25 cellular contexts compared by ENCODE assay signal in the genomic region with DNA sequence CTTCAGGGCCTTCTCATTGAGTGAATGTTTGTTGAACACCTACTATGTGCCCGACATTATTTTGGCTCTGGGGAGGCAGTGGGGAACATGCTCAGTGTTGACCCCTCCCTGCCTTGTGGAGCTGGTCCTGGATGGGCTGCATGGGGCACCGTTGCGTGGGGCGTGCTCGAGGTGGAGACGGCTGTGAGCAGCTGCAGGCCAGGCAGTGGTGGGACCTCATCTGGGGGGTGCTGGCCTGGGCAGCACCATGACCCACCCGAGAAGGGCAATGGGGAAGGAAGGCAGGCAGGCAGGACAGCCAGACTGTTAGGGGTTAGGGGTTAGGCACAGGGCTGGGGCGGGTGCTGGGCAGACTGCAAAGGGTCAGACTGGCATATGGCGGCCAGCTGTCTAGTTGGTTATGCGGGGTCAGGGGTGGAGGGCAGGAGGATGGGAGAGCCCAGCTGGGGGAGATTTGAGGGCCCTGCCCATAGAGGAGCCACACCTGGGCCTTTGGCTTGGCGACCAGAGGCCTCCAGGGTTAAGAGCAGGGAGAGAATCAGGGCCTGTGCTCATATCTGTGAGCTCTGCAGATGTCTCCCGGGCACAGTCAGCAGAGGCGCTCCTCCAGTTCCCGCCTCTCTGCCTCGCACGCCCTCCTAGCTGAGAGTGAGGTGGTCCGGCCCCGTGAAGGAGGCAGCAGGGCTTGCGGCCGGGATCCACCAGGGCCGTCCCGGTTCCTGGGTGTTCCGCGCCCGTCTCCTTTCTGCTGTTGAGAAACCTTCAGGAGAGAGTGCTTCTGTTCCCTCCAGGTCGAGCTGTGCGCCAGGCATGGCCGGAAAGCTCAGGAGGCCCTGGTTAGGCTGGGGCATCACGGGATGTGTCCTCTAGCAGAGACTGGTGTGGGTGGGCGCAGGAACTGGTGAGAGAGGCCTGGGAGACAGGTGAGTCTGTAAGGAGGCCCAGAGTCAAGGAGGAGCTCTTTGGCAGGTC.
A peak's percentile ranks its signal among the peaks of the same experiment; 100 is the strongest.
DNase-seq lines count a peak whose midpoint lies in the region; ATAC-seq, FAIRE-seq and TF ChIP-seq lines count a peak whose summit lies in the region.
"Had no signal": no experiment of that assay in that cellular context is flagged by ENCODE, and none has a peak within 500 bp of the region (broad histone marks: within the 10 kb centered on the region; RNA-seq: fewer than 3 reads in every experiment).

No MANE protein-coding gene starts in this region.

- DNase-seq in AG20443 (ENCODE audit: low spot score): peak; percentile 7
- DNase-seq in HTR-8/SVneo (ENCODE audit: insufficient read length, low spot score): no peak
- no peak for DNase-seq in endothelial cell of umbilical vein (ENCODE audit: low read depth, low spot score)
- no peak for DNase-seq in mesendoderm
- no peak for DNase-seq in GM03348 (ENCODE audit: low spot score)
- DNase-seq in natural killer cell treated with Interleukin-12 subunit alpha and Interleukin-12 subunit beta and Interleukin-15 and Interleukin-18, amount 100 ng/mL, for 72 hours (ENCODE audit: low spot score): no peak
- DNase-seq in C1 segment of cervical spinal cord (lab: John Stamatoyannopoulos, UW): no peak
- DNase-seq: ACHN; activated CD4-positive, alpha-beta T cell treated with anti-CD3 and anti-CD28 coated beads for 1 hour; activated CD8-positive, alpha-beta T cell treated with anti-CD3 and anti-CD28 coated beads, Interleukin-2, amount 10 ng/mL, durations not matched to agents 7 days and 5 days; activated gamma-delta T cell treated with Interleukin-2 at 50 U/mL for 16 hours; activated T-cell treated with anti-CD3 and anti-CD28 coated beads, Interleukin-2, amount 50 U/mL, for 4 hours; Caco-2; mammary epithelial cell; NCI-H1105; NCI-H1930; NCI-H526 treated with DMSO at 0.1 percent for 48 hours; psoas muscle; SJCRH30; stomach had no signal

- peaks cover 0 to 2% of the 10 kb centered on the region in 2 experiments for H3K36me3 ChIP-seq in endothelial cell of umbilical vein (ENCODE audit: control insufficient read depth in 2 of 2, extremely low read depth in 1 of 2, insufficient read depth in 2 of 2, low read length in 2 of 2)
- no peaks in the 10 kb centered on the region for H3K36me3 ChIP-seq in mesendoderm (ENCODE audit: control insufficient read depth, insufficient read depth, low read length)
- H3K36me3 ChIP-seq: neutrophil, Peyer's patch, SJCRH30, stomach, tibial nerve had no signal

- H3K4me3 Mint-ChIP-seq in natural killer cell treated with Interleukin-12 subunit alpha and Interleukin-12 subunit beta and Interleukin-15 and Interleukin-18, amount 100 ng/mL, for 72 hours: no peak overlapping the region
- H3K4me3 Mint-ChIP-seq: activated CD8-positive, alpha-beta T cell treated with anti-CD3 and anti-CD28 coated beads, Interleukin-2, amount 10 ng/mL, durations not matched to agents 7 days and 5 days; activated T-cell treated with anti-CD3 and anti-CD28 coated beads, Interleukin-2, amount 50 U/mL, for 4 hours had no signal

- no peak for TF ChIP-seq CTCF in endothelial cell of umbilical vein (IDR thresholded peaks at IDR 0.05; ENCODE audit: extremely low read depth in 1 of 2, insufficient read depth in 1 of 2, low read depth in 1 of 2, low read length in 2 of 2)

- peaks cover 0 to 12% of the 10 kb centered on the region in 2 donors for H3K27me3 Mint-ChIP-seq in natural killer cell treated with Interleukin-12 subunit alpha and Interleukin-12 subunit beta and Interleukin-15 and Interleukin-18, amount 100 ng/mL, for 72 hours

- H3K23ac ChIP-seq in mesendoderm (ENCODE audit: low read length): no peak overlapping the region

- peaks cover 3% of the 10 kb centered on the region for H3K9me3 Mint-ChIP-seq in natural killer cell treated with Interleukin-12 subunit alpha and Interleukin-12 subunit beta and Interleukin-15 and Interleukin-18, amount 100 ng/mL, for 72 hours
- H3K9me3 Mint-ChIP-seq: activated T-cell treated with anti-CD3 and anti-CD28 coated beads, Interleukin-2, amount 50 U/mL, for 4 hours had no signal

- no peak overlapping the region for H4K5ac ChIP-seq in mesendoderm (ENCODE audit: low read length)

- H2AK5ac ChIP-seq in mesendoderm (ENCODE audit: low read length): no peak overlapping the region

- peaks cover 22 to 25% of the 10 kb centered on the region in 2 donors for H3K4me1 Mint-ChIP-seq in natural killer cell treated with Interleukin-12 subunit alpha and Interleukin-12 subunit beta and Interleukin-15 and Interleukin-18, amount 100 ng/mL, for 72 hours (ENCODE audit: low read depth in 2 of 2)

- H3K79me1 ChIP-seq in mesendoderm (ENCODE audit: low read length): peaks cover 3% of the 10 kb centered on the region

- no peak overlapping the region for H2BK15ac ChIP-seq in mesendoderm (replicated peaks; ENCODE audit: low read depth)

- FAIRE-seq in HTR-8/SVneo (lab: Jason Lieb, UNC): peak; percentile 9
- FAIRE-seq in endothelial cell of umbilical vein (lab: Jason Lieb, UNC): peak; percentile 4
- FAIRE-seq: G401.6 had no signal

- dilution Hi-C loops in endothelial cell of umbilical vein (cut with MboI; ENCODE audit: extremely low pct_ligation_motif_present, low sequenced_read_pairs): no loop called here

- no peak overlapping the region for H3K18ac ChIP-seq in mesendoderm (ENCODE audit: low read length)

- no peak for TF ChIP-seq POLR2A in endothelial cell of umbilical vein (IDR thresholded peaks at IDR 0.05; ENCODE audit: low read depth, low read length)

- H3K4me2 ChIP-seq in endothelial cell of umbilical vein (ENCODE audit: insufficient read depth, low read length) (no peak overlapping the region), mesendoderm (ENCODE audit: low read length) (no peak overlapping the region)

- H4K20me1 ChIP-seq in endothelial cell of umbilical vein (replicated peaks; ENCODE audit: control insufficient read depth, extremely low read depth, insufficient read depth, low read length): no peaks in the 10 kb centered on the region

- H2BK120ac ChIP-seq in mesendoderm (ENCODE audit: low read depth, low read length): no peak overlapping the region

- intact Hi-C loops in endothelial cell of umbilical vein (cut with micrococcal nuclease): no loop called here

- H3K4me1 ChIP-seq in endothelial cell of umbilical vein (ENCODE audit: control insufficient read depth, extremely low read depth, insufficient read depth, low read length): peaks cover 30% of the 10 kb centered on the region
- peaks cover 12% of the 10 kb centered on the region for H3K4me1 ChIP-seq in mesendoderm (ENCODE audit: control insufficient read depth, low read depth, low read length)
- H3K4me1 ChIP-seq: Caco-2 had no signal

- H3K79me2 ChIP-seq in endothelial cell of umbilical vein (ENCODE audit: control insufficient read depth, insufficient read depth, low read length) (peaks cover 17% of the 10 kb centered on the region), mesendoderm (ENCODE audit: control insufficient read depth, insufficient read depth, low read length) (peaks cover 2% of the 10 kb centered on the region)

- H4K8ac ChIP-seq in mesendoderm (ENCODE audit: low read depth, low read length): no peak overlapping the region

- no peak overlapping the region for H3K4me3 ChIP-seq in endothelial cell of umbilical vein (replicated peaks in 1 of 3; ENCODE audit: insufficient read depth in 1 of 3, low read depth in 1 of 3, low read length in 3 of 3)
- H3K4me3 ChIP-seq in mesendoderm (ENCODE audit: low read length): no peak overlapping the region
- H3K4me3 ChIP-seq: Peyer's patch, psoas muscle, SJCRH30, stomach, tibial nerve had no signal

- H3K9me1 ChIP-seq in endothelial cell of umbilical vein (replicated peaks; ENCODE audit: control insufficient read depth, extremely low read depth, insufficient read depth, low read length): no peaks in the 10 kb centered on the region

- WGBS in mesendoderm (ENCODE audit: extremely low coverage, insufficient coverage, low lambda C conversion rate): no CpG with 5 or more reads among the region's 30 CpGs

- POLR2A ChIA-PET in endothelial cell of umbilical vein (lab: Charles Lee): no interaction called here

- no peaks in the 10 kb centered on the region for H3K36me3 Mint-ChIP-seq in natural killer cell treated with Interleukin-12 subunit alpha and Interleukin-12 subunit beta and Interleukin-15 and Interleukin-18, amount 100 ng/mL, for 72 hours

- ATAC-seq in HG03521 (IDR thresholded peaks at IDR 0.05; ENCODE audit: unreplicated experiment): no peak
- ATAC-seq in natural killer cell treated with Interleukin-12 subunit alpha and Interleukin-12 subunit beta and Interleukin-15 and Interleukin-18, amount 100 ng/mL, for 72 hours: no peak
- ATAC-seq: activated CD8-positive, alpha-beta T cell treated with anti-CD3 and anti-CD28 coated beads, Interleukin-2, amount 10 ng/mL, durations not matched to agents 7 days and 5 days; activated T-cell treated with anti-CD3 and anti-CD28 coated beads, Interleukin-2, amount 50 U/mL, for 4 hours; psoas muscle had no signal

- no peak overlapping the region for H3K9ac ChIP-seq in endothelial cell of umbilical vein (replicated peaks; ENCODE audit: extremely low read depth, insufficient read depth, low read length)
- H3K9ac ChIP-seq in mesendoderm (ENCODE audit: low read length): no peak overlapping the region

- no peak overlapping the region for H2BK5ac ChIP-seq in mesendoderm (ENCODE audit: low read length)

- no peaks in the 10 kb centered on the region for H3K9me3 ChIP-seq in endothelial cell of umbilical vein (replicated peaks; ENCODE audit: control insufficient read depth, insufficient read depth, low read length)
- H3K9me3 ChIP-seq: Caco-2, neutrophil, Peyer's patch, psoas muscle, SJCRH30, stomach, tibial nerve had no signal

- BruUV-seq in endothelial cell of umbilical vein (replicated peaks; lab: Mats Ljungman, UMichigan): no TSS peak

- H3K27ac ChIP-seq in endothelial cell of umbilical vein (ENCODE audit: insufficient read depth, low read depth, low read length): no peak overlapping the region
- no peak overlapping the region for H3K27ac ChIP-seq in mesendoderm (ENCODE audit: low read depth, low read length)
- H3K27ac ChIP-seq: neutrophil, Peyer's patch, psoas muscle, SJCRH30, stomach, tibial nerve had no signal

- H3K27me3 ChIP-seq in endothelial cell of umbilical vein (ENCODE audit: control insufficient read depth in 2 of 2, insufficient read depth in 2 of 2, low read length in 2 of 2) (no peaks in the 10 kb centered on the region), mesendoderm (ENCODE audit: insufficient read depth, low read length, poor library complexity) (no peaks in the 10 kb centered on the region)
- H3K27me3 ChIP-seq: Peyer's patch, SJCRH30, tibial nerve had no signal

- H3K27ac Mint-ChIP-seq in natural killer cell treated with Interleukin-12 subunit alpha and Interleukin-12 subunit beta and Interleukin-15 and Interleukin-18, amount 100 ng/mL, for 72 hours: no peak overlapping the region
- H3K27ac Mint-ChIP-seq: activated CD8-positive, alpha-beta T cell treated with anti-CD3 and anti-CD28 coated beads, Interleukin-2, amount 10 ng/mL, durations not matched to agents 7 days and 5 days had no signal

- H2AFZ ChIP-seq in endothelial cell of umbilical vein (ENCODE audit: low read depth, low read length): no peak overlapping the region

- CTCF ChIA-PET in endothelial cell of umbilical vein (lab: Charles Lee): interaction anchor here (1.0 to 1.6 kb wide), 5 partner anchors 11 to 114 kb away, joined by 3 to 7 read pairs (median 5); no protein-coding TSS in a partner anchor

- H3K4ac ChIP-seq in mesendoderm (ENCODE audit: low read depth, low read length): no peak overlapping the region

- peak overlapping the region; percentile 11 for H3K56ac ChIP-seq in mesendoderm (ENCODE audit: low read length)
